In the genomic region with DNA sequence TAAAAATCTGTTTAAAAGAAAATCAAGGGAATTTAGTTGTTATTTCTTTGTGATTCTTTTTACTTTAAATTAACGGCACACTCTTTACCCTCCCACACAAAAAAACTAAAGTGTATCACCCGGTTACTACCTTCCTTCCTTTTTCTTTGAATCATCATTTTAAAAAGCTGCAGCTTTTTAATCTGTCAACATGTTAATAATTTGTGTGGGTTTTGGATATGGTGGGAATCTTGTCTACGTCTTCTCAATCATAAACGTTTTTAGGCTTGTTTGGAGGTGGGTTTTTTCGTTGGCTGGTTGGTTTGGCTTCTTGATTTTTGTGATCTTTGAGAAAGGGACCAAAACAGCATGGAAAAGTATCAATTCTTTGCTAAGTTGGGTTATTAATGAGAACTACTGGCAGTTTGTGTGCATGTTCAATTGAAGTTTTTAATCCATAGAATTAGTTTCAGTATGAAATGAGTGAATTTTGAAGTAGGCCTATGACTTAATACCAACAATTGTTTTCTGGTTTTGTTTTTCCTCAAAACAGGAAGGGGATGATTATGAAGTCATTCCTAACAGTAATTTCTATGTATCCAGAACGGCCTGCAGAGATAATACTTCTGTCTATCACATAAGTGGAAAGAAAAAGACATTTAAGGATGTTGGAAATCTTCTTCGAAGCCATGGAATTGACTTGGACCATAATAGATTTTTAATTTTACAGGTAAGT, we compare ENCODE assay signal across 9 cellular contexts. TPM values are rescaled to one million over a fixed set of nuclear protein-coding genes. Genes with fewer than 3 reads are reported as not detected.
DNase-seq lines count a peak whose midpoint lies in the region; ATAC-seq, FAIRE-seq and TF ChIP-seq lines count a peak whose summit lies in the region.
"Had no signal": no experiment of that assay in that cellular context is flagged by ENCODE, and none has a peak within 500 bp of the region (broad histone marks: within the 10 kb centered on the region; RNA-seq: fewer than 3 reads in every experiment).

No MANE protein-coding gene starts in this region.

- 26% methylated on average over 7 of the region's 7 CpGs for WGBS in GM12878 (ENCODE audit: insufficient coverage, insufficient replicate concordance, low lambda C conversion rate, missing lambda C conversion rate)

- SMC1A ChIA-PET in GM12878 (lab: Charles Lee; ENCODE audit: uncharacterized antibody, unreplicated experiment) = interaction anchor here (1.0 to 5.0 kb wide), 3 partner anchors 9 to 519 kb away, joined by 4 to 33 read pairs (median 7); no protein-coding TSS in a partner anchor

- H3K9ac ChIP-seq in KMS-11 = peak overlapping the region; percentile 99
- H3K9ac ChIP-seq in GM12878 (ENCODE audit: control insufficient read depth, insufficient read depth, low read length) = peak overlapping the region; percentile 98

- intact Hi-C loops in GM12878 (cut with micrococcal nuclease; ENCODE audit: unreplicated experiment) = loop anchor here (1.0 to 5.0 kb wide), 2 partner anchors 45 to 392 kb away; partner anchors contain the start of gene TRIM59

- H2AFZ ChIP-seq in KMS-11 (ENCODE audit: low read depth) (no peak overlapping the region), GM12878 (ENCODE audit: control insufficient read depth, low read depth, low read length) (no peak overlapping the region; the same call in 1 of the 2 replicates)

- CTCF ChIA-PET in GM12878 (lab: Yijun Ruan, JAX) = interaction anchor here (3.5 kb wide), 1 partner anchor 10 kb away, joined by 29 read pairs; no protein-coding TSS in a partner anchor

- H4K20me1 ChIP-seq in KMS-11 (ENCODE audit: insufficient read depth) (peaks cover 52% of the 10 kb centered on the region), GM12878 (ENCODE audit: control insufficient read depth, insufficient read depth) (no peaks in the 10 kb centered on the region)

- POLR2A ChIA-PET in GM12878 (lab: Charles Lee) = interaction anchor here (0.9 to 1.3 kb wide), 2 partner anchors 11 to 46 kb away, joined by 3 to 12 read pairs; partner anchors contain the start of gene TRIM59

- peaks cover 97% of the 10 kb centered on the region for H3K79me2 ChIP-seq in KMS-11 (ENCODE audit: insufficient read depth, low read depth)
- H3K79me2 ChIP-seq in GM12878 (ENCODE audit: control insufficient read depth, insufficient read depth, low read length) = peaks cover 95% of the 10 kb centered on the region

- in situ Hi-C loops in GM12878 (cut with MboI) = no loop called here

- H3K4me1 ChIP-seq in KMS-11 (ENCODE audit: low read depth, poor library complexity, severe bottlenecking) = peaks cover 50% of the 10 kb centered on the region
- H3K4me1 ChIP-seq in GM12878 (ENCODE audit: control insufficient read depth, insufficient read depth, low read length) = no peaks in the 10 kb centered on the region
- peaks cover 0 to 14% of the 10 kb centered on the region in 2 donors for H3K4me1 ChIP-seq in muscle layer of duodenum (ENCODE audit: control insufficient read depth in 1 of 2, insufficient read depth in 2 of 2, low read length in 2 of 2)

- RAD21 ChIA-PET in GM12878 (lab: Charles Lee; ENCODE audit: unreplicated experiment) = interaction anchor here (2.7 kb wide), 1 partner anchor 9 kb away, joined by 14 read pairs; no protein-coding TSS in a partner anchor

- ATAC-seq in GM12878 = no peak
- no peak for ATAC-seq in GM18861 (IDR thresholded peaks at IDR 0.05; ENCODE audit: unreplicated experiment)

- H3K36me3 ChIP-seq in KMS-11 (ENCODE audit: insufficient read depth) = peaks cover 59% of the 10 kb centered on the region
- peaks cover 0 to 7% of the 10 kb centered on the region in 2 experiments; a peak in 1 of 4 replicates for H3K36me3 ChIP-seq in GM12878 (ENCODE audit: control insufficient read depth in 2 of 2, insufficient read depth in 2 of 2, low read length in 1 of 2)
- H3K36me3 ChIP-seq in muscle layer of duodenum (ENCODE audit: control insufficient read depth in 1 of 2, insufficient read depth in 2 of 2, low read length in 2 of 2) = no peaks in the 10 kb centered on the region

- H3K9me3 ChIP-seq in GM12878 (replicated peaks; ENCODE audit: control insufficient read depth, insufficient read depth, low read length) (no peaks in the 10 kb centered on the region), muscle layer of duodenum (ENCODE audit: control insufficient read depth in 1 of 2, low read length in 2 of 2) (no peaks in the 10 kb centered on the region)

- H3K4me2 ChIP-seq in KMS-11 = peak overlapping the region; percentile 95
- H3K4me2 ChIP-seq in GM12878 (ENCODE audit: control insufficient read depth, insufficient read depth) = peak overlapping the region; percentile 83

- no peak for TF ChIP-seq POLR2A in GM12878 (IDR thresholded peaks at IDR 0.05; ENCODE audit: low read depth, low read length)

- FAIRE-seq in GM12878 (lab: Jason Lieb, UNC) = no peak

- BruUV-seq in GM12878 (replicated peaks; lab: Mats Ljungman, UMichigan) = no TSS peak

- H3K4me3 ChIP-seq in KMS-11 (IDR thresholded peaks at IDR 0.05; ENCODE audit: insufficient read depth, low read depth, low read length) = no peak overlapping the region
- H3K4me3 ChIP-seq in GM12878 = peak overlapping the region; percentile 67
- H3K4me3 ChIP-seq in muscle layer of duodenum (ENCODE audit: low read depth in 1 of 2, low read length in 2 of 2) = peak overlapping the region in 1 of 2 donors; percentile 32
- H3K4me3 ChIP-seq: dorsolateral prefrontal cortex had no signal

- H3K27me3 ChIP-seq in KMS-11 (ENCODE audit: insufficient read depth, low read depth) (no peaks in the 10 kb centered on the region), GM12878 (replicated peaks in 1 of 2; ENCODE audit: control insufficient read depth in 2 of 2, insufficient read depth in 2 of 2, low read length in 1 of 2) (no peaks in the 10 kb centered on the region), muscle layer of duodenum (ENCODE audit: low read depth, low read length) (no peaks in the 10 kb centered on the region)

- H3K27ac ChIP-seq in KMS-11 (peak overlapping the region; percentile 99), GM12878 (ENCODE audit: control insufficient read depth, insufficient read depth) (peak overlapping the region; percentile 90), muscle layer of duodenum (ENCODE audit: low read length) (peak overlapping the region; percentile 61)
- H3K27ac ChIP-seq: dorsolateral prefrontal cortex had no signal

- no peak for TF ChIP-seq EP300 in GM12878 (IDR thresholded peaks at IDR 0.05; ENCODE audit: borderline replicate concordance in 1 of 2, control insufficient read depth in 1 of 2, low read depth in 2 of 2, low read length in 2 of 2)

- peak; percentile 14 for DNase-seq in CD1c-positive myeloid dendritic cell (ENCODE audit: extremely low spot score)
- no peak for DNase-seq in GM12878 (ENCODE audit: low read depth, low spot score)
- DNase-seq in NCI-H226 = no peak
- DNase-seq in AG08396 (ENCODE audit: low spot score) = no peak
- no peak for DNase-seq in glomerular visceral epithelial cell (ENCODE audit: extremely low spot score)
- DNase-seq: dorsolateral prefrontal cortex had no signal

- TF ChIP-seq RAD21 in GM12878 (IDR thresholded peaks at IDR 0.05; ENCODE audit: insufficient read depth, low read depth, low read length) = no peak

- TF ChIP-seq CTCF in KMS-11 (conservative IDR thresholded peaks at IDR 0.05; ENCODE audit: low read depth, low read length) (no peak), GM12878 (IDR thresholded peaks at IDR 0.05 in 2 of 3, conservative IDR thresholded peaks at IDR 0.05 in 1 of 3; ENCODE audit: control insufficient read depth in 2 of 3, extremely low read depth in 1 of 3, insufficient read depth in 1 of 3, low read depth in 3 of 3, low read length in 3 of 3) (no peak)

RNA-seq across cellular contexts. Expression of gene SMC4, which starts 4.5 kb away (rescaled TPM):
- total RNA-seq in GM12878 (2013; cell fraction: nucleolus; rRNA removed) = 263 and 313 TPM in 2 replicates
- 130 and 133 TPM in 2 replicates for total RNA-seq in GM12878 (2014; rRNA removed)
- total RNA-seq in GM12878 (2014; rRNA removed; fragmentation: Illumina TruSeq; extraction: Trizol) = 224 and 231 TPM in 2 replicates
- total RNA-seq in GM12878 (2021) = 124 and 142 TPM in 2 replicates
- 32.9 TPM for polyA plus RNA-seq in GM12878 (2011; ENCODE audit: low read depth)
- 93.3 and 214 TPM in 2 replicates for polyA plus RNA-seq in GM12878 (2011; rRNA removed)
- 37.2 and 42.5 TPM in 2 replicates for polyA plus RNA-seq in GM12878 (2011; cell fraction: cytosol; rRNA removed)
- 181 and 214 TPM in 2 replicates for polyA plus RNA-seq in GM12878 (2011; cell fraction: nucleus; rRNA removed)
- 59.4 and 74.4 TPM in 2 replicates for polyA plus RNA-seq in GM12878 (2012)
- 250 and 324 TPM in 2 replicates for polyA plus RNA-seq in GM12878 (2014; fragmentation: Illumina TruSeq; extraction: Trizol)
- 100 to 1,000 TPM in 1 of 2 experiments, 10 to 100 TPM in 1; 75.6 to 127 TPM for polyA plus RNA-seq in GM12878 (2014; fragmentation: Nextera tagmentation; extraction: Ambion mirVana)
- 121 and 128 TPM in 2 replicates for polyA plus RNA-seq in GM12878 (2014; rRNA removed)
- 100 to 1,000 TPM; 278 to 288 TPM for polyA plus RNA-seq in GM12878 (2016; fragmentation: Nextera tagmentation; extraction: Ambion mirVana)
- 37.5 and 42.8 TPM in 2 replicates for polyA minus RNA-seq in GM12878 (2011; rRNA and poly(A)+ RNA removed)
- 23.5 and 30.7 TPM in 2 replicates for polyA minus RNA-seq in GM12878 (2011; cell fraction: cytosol; rRNA and poly(A)+ RNA removed)
- 128 and 223 TPM in 2 replicates for polyA minus RNA-seq in GM12878 (2011; cell fraction: nucleus; rRNA and poly(A)+ RNA removed)

RNA-seq across cellular contexts. Expression of gene IFT80, which starts 4.9 kb away (rescaled TPM):
- total RNA-seq in GM12878 (2013; cell fraction: nucleolus; rRNA removed) = 57.3 and 60.6 TPM in 2 replicates
- total RNA-seq in GM12878 (2014; rRNA removed) = 14.1 and 16.2 TPM in 2 replicates
- total RNA-seq in GM12878 (2014; rRNA removed; fragmentation: Illumina TruSeq; extraction: Trizol) = 20.2 and 21.5 TPM in 2 replicates
- 11.1 and 13.7 TPM in 2 replicates for total RNA-seq in GM12878 (2021)
- polyA plus RNA-seq in GM12878 (2011; ENCODE audit: low read depth) = 7.5 TPM
- 16.2 and 29.3 TPM in 2 replicates for polyA plus RNA-seq in GM12878 (2011; rRNA removed)
- 4.0 and 5.1 TPM in 2 replicates for polyA plus RNA-seq in GM12878 (2011; cell fraction: cytosol; rRNA removed)
- 17.6 and 21.9 TPM in 2 replicates for polyA plus RNA-seq in GM12878 (2011; cell fraction: nucleus; rRNA removed)
- 9.9 and 11.7 TPM in 2 replicates for polyA plus RNA-seq in GM12878 (2012)
- 18.4 and 27.6 TPM in 2 replicates for polyA plus RNA-seq in GM12878 (2014; fragmentation: Illumina TruSeq; extraction: Trizol)
- 1 to 10 TPM; 6.5 to 6.7 TPM for polyA plus RNA-seq in GM12878 (2014; fragmentation: Nextera tagmentation; extraction: Ambion mirVana)
- polyA plus RNA-seq in GM12878 (2014; rRNA removed) = 14.4 and 15.4 TPM in 2 replicates
- 10 to 100 TPM; 11.6 to 14.1 TPM for polyA plus RNA-seq in GM12878 (2016; fragmentation: Nextera tagmentation; extraction: Ambion mirVana)
- 5.8 and 9.2 TPM in 2 replicates for polyA minus RNA-seq in GM12878 (2011; rRNA and poly(A)+ RNA removed)
- 4.3 and 6.5 TPM in 2 replicates for polyA minus RNA-seq in GM12878 (2011; cell fraction: cytosol; rRNA and poly(A)+ RNA removed)
- 18.4 and 19.2 TPM in 2 replicates for polyA minus RNA-seq in GM12878 (2011; cell fraction: nucleus; rRNA and poly(A)+ RNA removed)

RNA-seq across cellular contexts. Expression of gene TRIM59, which starts 45.6 kb away (rescaled TPM):
- 46.0 and 53.4 TPM in 2 replicates for total RNA-seq in GM12878 (2013; cell fraction: nucleolus; rRNA removed)
- 33.5 and 41.5 TPM in 2 replicates for total RNA-seq in GM12878 (2014; rRNA removed)
- total RNA-seq in GM12878 (2014; rRNA removed; fragmentation: Illumina TruSeq; extraction: Trizol) = 38.6 and 40.2 TPM in 2 replicates
- total RNA-seq in GM12878 (2021) = 27.2 and 29.6 TPM in 2 replicates
- polyA plus RNA-seq in GM12878 (2011; ENCODE audit: low read depth) = 10.4 TPM
- polyA plus RNA-seq in GM12878 (2011; rRNA removed) = 33.1 and 43.6 TPM in 2 replicates
- 12.3 and 16.9 TPM in 2 replicates for polyA plus RNA-seq in GM12878 (2011; cell fraction: cytosol; rRNA removed)
- polyA plus RNA-seq in GM12878 (2011; cell fraction: nucleus; rRNA removed) = 10.6 and 11.0 TPM in 2 replicates
- polyA plus RNA-seq in GM12878 (2012) = 11.5 and 12.6 TPM in 2 replicates
- polyA plus RNA-seq in GM12878 (2014; fragmentation: Illumina TruSeq; extraction: Trizol) = 29.5 and 36.4 TPM in 2 replicates
- polyA plus RNA-seq in GM12878 (2014; fragmentation: Nextera tagmentation; extraction: Ambion mirVana) = 100 to 1,000 TPM in 1 of 2 experiments, 10 to 100 TPM in 1; 28.9 to 105 TPM
- 13.0 and 14.4 TPM in 2 replicates for polyA plus RNA-seq in GM12878 (2014; rRNA removed)
- polyA plus RNA-seq in GM12878 (2016; fragmentation: Nextera tagmentation; extraction: Ambion mirVana) = 10 to 100 TPM; 57.0 to 57.8 TPM
- polyA minus RNA-seq in GM12878 (2011; rRNA and poly(A)+ RNA removed) = 24.6 and 29.3 TPM in 2 replicates
- polyA minus RNA-seq in GM12878 (2011; cell fraction: cytosol; rRNA and poly(A)+ RNA removed) = 14.7 and 21.5 TPM in 2 replicates
- polyA minus RNA-seq in GM12878 (2011; cell fraction: nucleus; rRNA and poly(A)+ RNA removed) = 13.4 and 22.3 TPM in 2 replicates
